Comparison of ENCODE assay signal across 8 cellular contexts in the genomic region with DNA sequence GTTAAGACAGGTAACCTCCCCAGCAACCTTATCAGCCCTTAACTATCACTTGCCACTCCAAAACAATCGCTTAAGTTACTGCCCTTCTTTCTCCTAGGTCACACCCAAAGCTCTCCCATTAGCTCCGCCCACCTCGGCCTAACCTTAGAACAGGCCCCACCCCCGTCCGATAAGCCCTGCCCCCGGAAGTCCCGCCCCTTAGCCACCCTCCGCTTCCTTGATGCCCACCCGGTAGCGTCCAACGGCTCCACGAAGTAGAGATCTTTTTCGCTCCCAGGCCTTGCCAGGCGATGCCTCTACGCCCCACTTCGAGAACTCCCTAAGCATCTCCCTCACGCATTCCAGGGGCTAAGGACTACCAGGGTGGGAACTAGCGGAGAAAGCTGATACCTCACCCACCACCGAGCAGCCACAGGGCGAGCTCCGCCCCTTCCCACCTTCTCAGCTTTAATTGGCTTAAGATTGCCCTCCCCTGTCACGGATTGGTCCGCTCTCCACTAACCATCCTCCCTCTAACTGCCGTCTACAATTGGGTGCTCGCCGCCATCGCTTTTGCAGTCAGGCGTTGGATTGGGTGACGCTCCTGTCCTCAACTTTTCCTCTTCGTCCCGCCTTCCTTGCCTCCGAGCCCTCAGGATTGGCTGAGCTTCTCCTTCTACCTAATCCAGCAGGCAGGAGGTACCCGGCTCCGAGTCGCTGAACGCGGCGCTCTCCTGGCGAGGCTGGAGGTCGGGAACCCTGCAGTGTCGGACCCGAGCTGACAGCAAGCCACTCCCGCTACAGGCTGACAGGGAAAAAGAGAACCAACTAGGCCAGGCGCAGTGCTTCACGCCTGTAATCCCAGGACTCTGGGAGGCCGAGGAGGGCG. TPM values are rescaled to one million over a fixed set of nuclear protein-coding genes. Genes with fewer than 3 reads are reported as not detected.
DNase-seq lines count a peak whose midpoint lies in the region; ATAC-seq, FAIRE-seq and TF ChIP-seq lines count a peak whose summit lies in the region.

A gene (minus strand): TSS at position 425 of the 868 bp plus-strand sequence. CDS start 496 bp downstream, outside the sequence.

- in situ Hi-C loops in GM18951 (cut with MboI; ENCODE audit: low sequenced_read_pairs, unreplicated experiment): no loop called here

- ATAC-seq in HG03196 (IDR thresholded peaks at IDR 0.05; ENCODE audit: unreplicated experiment) (peak; percentile 92), activated B cell treated with CpG ODN at 0.5 μM for 24 hours (ENCODE audit: low read depth) (peak; percentile 93)

- peaks cover 22% of the 10 kb centered on the region for H3K4me1 Mint-ChIP-seq in activated B cell treated with CpG ODN at 0.5 μM for 24 hours

- intact Hi-C loops in activated B cell treated with CpG ODN at 0.5 μM for 24 hours (cut with micrococcal nuclease): loop anchor here (1.0 to 5.0 kb wide), 7 partner anchors 7 to 632 kb away; a partner anchor contains a TSS

- H3K27ac Mint-ChIP-seq in activated B cell treated with CpG ODN at 0.5 μM for 24 hours: peak within 1 kb of the TSS; percentile 99

- peak; percentile 86 for TF ChIP-seq POLR2A in GM18951 (IDR thresholded peaks at IDR 0.05; ENCODE audit: extremely low read depth, insufficient read depth, insufficient read length)

- CTCF ChIA-PET in activated B cell treated with CpG ODN at 0.5 μM for 24 hours (lab: Charles Lee): interaction anchor here (1.2 to 2.4 kb wide), 7 partner anchors 18 to 127 kb away, joined by 3 to 13 read pairs (median 4); a partner anchor contains a TSS

- FAIRE-seq in islet of Langerhans (lab: Jason Lieb, UNC): peak; percentile 79

- no peaks in the 10 kb centered on the region for H3K27me3 Mint-ChIP-seq in activated B cell treated with CpG ODN at 0.5 μM for 24 hours

- H3K36me3 Mint-ChIP-seq in activated B cell treated with CpG ODN at 0.5 μM for 24 hours (ENCODE audit: low read depth): peaks cover 25% of the 10 kb centered on the region

- POLR2A ChIA-PET in activated B cell treated with CpG ODN at 0.5 μM for 24 hours (lab: Charles Lee): interaction anchor here (0.6 to 5.1 kb wide), 60 partner anchors 8 to 1558 kb away, joined by 3 to 193 read pairs (median 5); a partner anchor contains a TSS

- H3K9me3 Mint-ChIP-seq in activated B cell treated with CpG ODN at 0.5 μM for 24 hours: no peaks in the 10 kb centered on the region

- peak; percentile 99 for DNase-seq in AG08395 (ENCODE audit: low spot score)
- peak; percentile 99 for DNase-seq in NCI-H345 (lab: John Stamatoyannopoulos, UW)
- peak; percentile 91 for DNase-seq in activated B cell treated with CpG ODN at 0.5 μM for 24 hours
- peak; percentile 99 for DNase-seq in central memory CD4-positive, alpha-beta T cell
- peak; percentile 96 for DNase-seq in stimulated activated CD4-positive, alpha-beta T cell treated with anti-CD3 and anti-CD28 coated beads, Interleukin-12 subunit alpha, Interleukin-12 subunit beta, amount 100 ng/mL, for 4 hours

- no peak for TF ChIP-seq CTCF in activated B cell treated with CpG ODN at 0.5 μM for 24 hours (IDR thresholded peaks at IDR 0.05)

- peak within 1 kb of the TSS; percentile 97 for H3K4me3 Mint-ChIP-seq in activated B cell treated with CpG ODN at 0.5 μM for 24 hours

RNA-seq across cellular contexts. Expression of the gene that starts here (rescaled TPM):
- 17.6 and 19.9 TPM in 2 replicates for total RNA-seq in activated B cell treated with CpG ODN at 0.5 μM for 24 hours

Comparison
In these comparisons a context has a peak if more than half of its experiments do, and no peak if none do; other contexts are left out.
1. Peak in every context shown above with its lines: DNase-seq and ATAC-seq.